ENCODE assay signal across 18 cellular contexts in the genomic region with DNA sequence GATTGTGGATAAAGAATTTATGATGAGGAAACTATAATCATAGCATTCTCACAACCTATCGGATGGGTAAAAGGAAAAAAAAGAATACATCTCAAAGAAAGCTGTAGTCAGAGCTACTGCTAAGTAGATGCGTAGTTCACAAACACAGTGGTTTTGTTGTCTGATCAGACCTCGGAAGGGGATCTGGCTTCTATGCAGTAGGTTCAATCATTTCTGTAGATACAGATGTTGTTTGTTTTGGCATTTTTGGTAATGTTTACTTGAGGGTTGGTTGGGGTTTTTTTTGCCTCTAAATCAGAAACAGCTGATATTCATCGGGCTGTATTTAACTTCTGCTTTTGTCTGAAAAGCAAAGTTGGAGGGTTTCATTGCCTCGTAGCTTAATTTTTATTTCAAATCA. TPM values are rescaled to one million over a fixed set of nuclear protein-coding genes. Genes with fewer than 3 reads are reported as not detected.
DNase-seq lines count a peak whose midpoint lies in the region; ATAC-seq and TF ChIP-seq lines count a peak whose summit lies in the region.
"Had no signal": no experiment of that assay in that cellular context is flagged by ENCODE, and none has a peak within 500 bp of the region (broad histone marks: within the 10 kb centered on the region; RNA-seq: fewer than 3 reads in every experiment).

No MANE protein-coding gene starts in this region.

- H3F3A ChIP-seq in PC-9 (ENCODE audit: insufficient read depth, low read depth), result peaks cover 53% of the 10 kb centered on the region

- H3K4me1 ChIP-seq in PC-9 (replicated peaks; ENCODE audit: insufficient read depth), result peaks cover 75% of the 10 kb centered on the region
- H3K4me1 ChIP-seq: BE2C had no signal

- peaks cover 5% of the 10 kb centered on the region for H3K36me3 Mint-ChIP-seq in activated CD4-positive, alpha-beta T cell treated with anti-CD3 and anti-CD28 coated beads for 36 hours (ENCODE audit: low read depth)
- H3K36me3 Mint-ChIP-seq in activated CD4-positive, alpha-beta T cell treated with anti-CD3 and anti-CD28 coated beads, Interleukin-2, amount 10 ng/mL, durations not matched to agents 24 days and 14 days (ENCODE audit: low read depth), result no peaks in the 10 kb centered on the region
- H3K36me3 Mint-ChIP-seq: IgD-negative memory B cell had no signal

- H3K36me3 ChIP-seq in PC-9 (ENCODE audit: low read depth), result peaks cover 25% of the 10 kb centered on the region
- H3K36me3 ChIP-seq: BE2C had no signal

- peaks cover 8% of the 10 kb centered on the region; the same call in 1 of the 2 replicates for H3K9me3 ChIP-seq in PC-9 (ENCODE audit: insufficient read depth, low read depth)
- H3K9me3 ChIP-seq: BE2C had no signal

- BruUV-seq in PC-9 (replicated peaks; lab: Mats Ljungman, UMichigan), result no TSS peak

- TF ChIP-seq CTCF in PC-9 (conservative IDR thresholded peaks at IDR 0.05), result no peak

- H3K9me2 ChIP-seq in PC-9 (ENCODE audit: insufficient read depth), result no peaks in the 10 kb centered on the region

- DNase-seq in activated CD4-positive, alpha-beta T cell treated with anti-CD3 and anti-CD28 coated beads for 36 hours, result no peak
- DNase-seq in activated CD4-positive, alpha-beta T cell treated with anti-CD3 and anti-CD28 coated beads, Interleukin-2, amount 10 ng/mL, durations not matched to agents 24 days and 14 days, result no peak
- no peak for DNase-seq in PC-9
- DNase-seq in fibroblast of peridontal ligament (ENCODE audit: extremely low read depth), result peak; percentile 74
- no peak for DNase-seq in sciatic nerve (ENCODE audit: low spot score)
- no peak for DNase-seq in NCI-H446 treated with DMSO at 0.1 percent for 48 hours (lab: John Stamatoyannopoulos, UW)
- DNase-seq in NCI-H1105 treated with DMSO at 0.1 percent for 48 hours (lab: John Stamatoyannopoulos, UW), result no peak
- no peak for DNase-seq in NCI-H146 treated with DMSO at 0.1 percent for 48 hours (lab: John Stamatoyannopoulos, UW; ENCODE audit: unreplicated experiment)
- DNase-seq: BE2C; CD8-positive, alpha-beta memory T cell; DMS53; GF-D8; GM23248 had no signal

- H3K79me2 ChIP-seq in PC-9 (ENCODE audit: low read depth), result peaks cover 100% of the 10 kb centered on the region

- peaks cover 7% of the 10 kb centered on the region for H3K9me3 Mint-ChIP-seq in activated CD4-positive, alpha-beta T cell treated with anti-CD3 and anti-CD28 coated beads for 36 hours (ENCODE audit: low read depth)
- H3K9me3 Mint-ChIP-seq in activated CD4-positive, alpha-beta T cell treated with anti-CD3 and anti-CD28 coated beads, Interleukin-2, amount 10 ng/mL, durations not matched to agents 24 days and 14 days, result no peaks in the 10 kb centered on the region

- peak overlapping the region; percentile 15 for H3K27ac Mint-ChIP-seq in activated CD4-positive, alpha-beta T cell treated with anti-CD3 and anti-CD28 coated beads for 36 hours
- H3K27ac Mint-ChIP-seq in activated CD4-positive, alpha-beta T cell treated with anti-CD3 and anti-CD28 coated beads, Interleukin-2, amount 10 ng/mL, durations not matched to agents 24 days and 14 days, result no peak overlapping the region
- H3K27ac Mint-ChIP-seq: CD8-positive, alpha-beta memory T cell; IgD-negative memory B cell had no signal

- no peaks in the 10 kb centered on the region for H4K20me1 ChIP-seq in PC-9 (ENCODE audit: insufficient read depth)

- no peak for ATAC-seq in activated CD4-positive, alpha-beta T cell treated with anti-CD3 and anti-CD28 coated beads for 36 hours
- ATAC-seq in sciatic nerve, result peak; percentile 61
- ATAC-seq: HCT116 had no signal

- peak overlapping the region; percentile 34; the same call in 1 of the 2 replicates for H3K27ac ChIP-seq in PC-9
- H3K27ac ChIP-seq: 22Rv1, C4-2B, GM23248, HL-60 had no signal

- H3K4me1 Mint-ChIP-seq in activated CD4-positive, alpha-beta T cell treated with anti-CD3 and anti-CD28 coated beads for 36 hours, result peaks cover 7% of the 10 kb centered on the region
- H3K4me1 Mint-ChIP-seq in activated CD4-positive, alpha-beta T cell treated with anti-CD3 and anti-CD28 coated beads, Interleukin-2, amount 10 ng/mL, durations not matched to agents 24 days and 14 days, result no peaks in the 10 kb centered on the region
- H3K4me1 Mint-ChIP-seq: CD8-positive, alpha-beta memory T cell; IgD-negative memory B cell had no signal

- H3K27me3 ChIP-seq in PC-9 (ENCODE audit: insufficient read depth, low read depth), result no peaks in the 10 kb centered on the region

- H3K4me3 ChIP-seq in PC-9, result no peak overlapping the region
- H3K4me3 ChIP-seq: GM23248 had no signal

- CTCF ChIA-PET in activated CD4-positive, alpha-beta T cell treated with anti-CD3 and anti-CD28 coated beads for 36 hours (lab: Charles Lee), result interaction anchor here (0.8 to 1.0 kb wide), 2 partner anchors 58 to 91 kb away, joined by 3 read pairs; no protein-coding TSS in a partner anchor
- CTCF ChIA-PET in PC-9 (lab: Charles Lee), result no interaction called here

- no peak overlapping the region for H3K4me3 Mint-ChIP-seq in activated CD4-positive, alpha-beta T cell treated with anti-CD3 and anti-CD28 coated beads for 36 hours
- no peak overlapping the region for H3K4me3 Mint-ChIP-seq in activated CD4-positive, alpha-beta T cell treated with anti-CD3 and anti-CD28 coated beads, Interleukin-2, amount 10 ng/mL, durations not matched to agents 24 days and 14 days
- H3K4me3 Mint-ChIP-seq: CD8-positive, alpha-beta memory T cell; IgD-negative memory B cell had no signal

- H2AFZ ChIP-seq in PC-9, result no peak overlapping the region
- H2AFZ ChIP-seq: GM23248 had no signal

- POLR2A ChIA-PET in activated CD4-positive, alpha-beta T cell treated with anti-CD3 and anti-CD28 coated beads for 36 hours (lab: Charles Lee), result no interaction called here
- POLR2A ChIA-PET in PC-9 (lab: Charles Lee; ENCODE audit: unreplicated experiment), result no interaction called here

- H3K4me2 ChIP-seq in PC-9, result no peak overlapping the region

- intact Hi-C loops in activated CD4-positive, alpha-beta T cell treated with anti-CD3 and anti-CD28 coated beads for 36 hours (cut with DNase I, micrococcal nuclease), result no loop called here
- intact Hi-C loops in activated CD4-positive, alpha-beta T cell treated with anti-CD3 and anti-CD28 coated beads, Interleukin-2, amount 10 ng/mL, durations not matched to agents 24 days and 14 days (cut with micrococcal nuclease), result no loop called here
- intact Hi-C loops in PC-9 (cut with micrococcal nuclease; ENCODE audit: unreplicated experiment), result no loop called here
- intact Hi-C loops in sciatic nerve (cut with DNase I), result no loop called here

- H3K27me3 Mint-ChIP-seq in activated CD4-positive, alpha-beta T cell treated with anti-CD3 and anti-CD28 coated beads for 36 hours, result no peaks in the 10 kb centered on the region
- no peaks in the 10 kb centered on the region for H3K27me3 Mint-ChIP-seq in activated CD4-positive, alpha-beta T cell treated with anti-CD3 and anti-CD28 coated beads, Interleukin-2, amount 10 ng/mL, durations not matched to agents 24 days and 14 days

RNA-seq across cellular contexts. Expression of a gene that starts 42.1 kb away (rescaled TPM):
- 10 to 100 TPM in 1 of 2 experiments, 1 to 10 TPM in 1; 7.7 to 12.0 TPM for total RNA-seq in activated CD4-positive, alpha-beta T cell treated with anti-CD3 and anti-CD28 coated beads for 36 hours
- 9.1 and 10.1 TPM in 2 replicates for total RNA-seq in activated CD4-positive, alpha-beta T cell treated with anti-CD3 and anti-CD28 coated beads, Interleukin-2, amount 10 ng/mL, durations not matched to agents 24 days and 14 days
- total RNA-seq in PC-9 (2021) (38.3 and 41.2 TPM in 2 replicates), sciatic nerve (17.5 TPM)
